In genomic region chr1:206883160-206883559, GRCh38 we compare ENCODE assay signal across 26 cellular contexts. TPM values are rescaled to one million over a fixed set of nuclear protein-coding genes. Genes with fewer than 3 reads are reported as not detected.
"Had no signal": no experiment of that assay in that cellular context is flagged by ENCODE, and none has a peak within 500 bp of the region (broad histone marks: within the 10 kb centered on the region; RNA-seq: fewer than 3 reads in every experiment).

No MANE protein-coding gene starts in this region.

- H3K36me3 ChIP-seq: Peyer's patch, SJCRH30 had no signal

- ATAC-seq: PC-3, Right ventricle myocardium inferior had no signal

- H3K27ac ChIP-seq: HL-60, Peyer's patch, SJCRH30 had no signal

- H3K9me3 ChIP-seq: SJCRH30 had no signal

- H3K4me1 ChIP-seq: Peyer's patch, SJCRH30 had no signal

- H3K4me3 ChIP-seq: Peyer's patch, SJCRH30 had no signal

- DNase-seq: KG1; MV-4-11; NCI-H1048; NCI-H1105; NCI-H1417; NCI-H1436 treated with DMSO at 0.1 percent for 48 hours; NCI-H1694 treated with DMSO at 0.1 percent for 48 hours; NCI-H1930; NCI-H2081; NCI-H2107; NCI-H2227 treated with DMSO at 0.1 percent for 48 hours; NCI-H524 treated with DMSO at 0.1 percent for 48 hours; NCI-H69; NCI-H774; NK-92 treated with Interleukin-12 subunit alpha and Interleukin-12 subunit beta, amount 100 ng/mL, for 24 hours; PC-3; Peyer's patch; SHP77 treated with DMSO at 0.1 percent for 48 hours; SJCRH30 had no signal

- H3K27me3 ChIP-seq: Peyer's patch, SJCRH30 had no signal

RNA-seq across cellular contexts. Expression of gene IL24, which starts 14.1 kb away (rescaled TPM):
- total RNA-seq: NCI-H460, OCI-LY7, Peyer's patch, Right ventricle myocardium inferior, SJCRH30 had no signal

RNA-seq across cellular contexts. Expression of gene IL20, which starts 17.7 kb away (rescaled TPM):
- total RNA-seq: M059J; NCI-H460; OCI-LY7; PC-3; Peyer's patch; Right ventricle myocardium inferior; RPMI7951; SJCRH30; T-helper 1 cell treated with Interleukin-12 subunit alpha and Interleukin-12 subunit beta and Interleukin-4 antibody, amounts not matched to agents 30 ng/mL and 1 ng/mL, for 36 hours had no signal

RNA-seq across cellular contexts. Expression of gene FCMR, which starts 38.6 kb away (rescaled TPM):
- total RNA-seq: NCI-H460, SJCRH30 had no signal
